16 cellular contexts compared by ENCODE assay signal in the genomic region with DNA sequence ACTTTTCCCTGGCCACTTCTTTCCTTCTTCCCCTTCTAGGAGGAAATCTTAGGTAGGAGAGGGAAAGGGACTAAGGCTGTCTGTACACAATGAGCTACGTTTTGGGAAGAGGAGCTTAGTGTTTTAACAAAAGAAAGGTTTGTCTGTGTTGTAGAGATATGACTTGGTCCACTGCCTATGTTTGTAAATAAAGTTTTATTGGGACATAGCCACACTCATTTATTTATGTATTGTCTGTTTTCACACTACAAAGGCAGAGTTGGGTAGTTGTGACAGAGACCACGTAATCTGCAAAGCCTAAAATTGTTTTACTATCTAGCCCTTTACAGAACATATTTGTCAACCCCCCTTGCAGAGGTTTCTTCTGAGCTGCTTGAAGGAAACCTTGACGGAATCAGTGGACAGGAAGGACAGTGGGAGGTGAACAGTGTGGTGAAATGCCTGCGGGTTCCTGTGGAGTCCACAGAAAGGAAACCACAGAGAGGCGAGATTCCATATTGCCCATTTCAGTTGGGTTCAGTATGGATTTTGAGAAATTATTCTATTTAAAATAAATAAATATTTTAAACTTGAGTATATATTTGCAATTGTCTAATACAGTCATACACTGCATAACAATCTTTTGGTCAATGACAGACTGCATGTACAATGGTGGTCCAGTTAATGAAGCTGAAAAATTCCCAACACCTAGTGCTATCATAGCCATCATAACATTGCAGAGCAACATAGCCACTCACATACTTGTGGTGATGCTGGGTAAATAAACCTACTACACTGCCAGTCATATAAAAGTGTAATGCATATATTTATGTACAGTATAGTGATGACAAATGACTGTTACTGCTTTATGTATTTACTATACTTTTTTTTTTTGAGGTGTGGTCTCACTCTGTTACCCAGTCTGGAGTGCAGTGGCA.
"Had no signal": no experiment of that assay in that cellular context is flagged by ENCODE, and none has a peak within 500 bp of the region (broad histone marks: within the 10 kb centered on the region; RNA-seq: fewer than 3 reads in every experiment).

No MANE protein-coding gene starts in this region.

- ATAC-seq: activated T-helper 17 cell treated with anti-CD3 and anti-CD28 coated beads, Interleukin-2, amount 50 U/mL, for 72 hours; gastrocnemius medialis; heart left ventricle; stimulated activated naive CD8-positive, alpha-beta T cell treated with anti-CD3 and anti-CD28 coated beads, Interleukin-15, amount 100 ng/mL, for 72 hours had no signal

- H3K9ac ChIP-seq: parathyroid adenoma had no signal

- H2AFZ ChIP-seq: parathyroid adenoma had no signal

- H3K9me3 Mint-ChIP-seq: activated T-helper 17 cell treated with anti-CD3 and anti-CD28 coated beads, Interleukin-2, amount 50 U/mL, for 72 hours; stimulated activated naive CD8-positive, alpha-beta T cell treated with anti-CD3 and anti-CD28 coated beads, Interleukin-15, amount 100 ng/mL, for 72 hours; type B pancreatic cell had no signal

- H3K9me3 ChIP-seq: gastrocnemius medialis, heart left ventricle had no signal

- H3K4me3 ChIP-seq: gastrocnemius medialis, heart left ventricle, lung had no signal

- H3K79me2 ChIP-seq: parathyroid adenoma had no signal

- H3K4me3 Mint-ChIP-seq: activated T-helper 17 cell treated with anti-CD3 and anti-CD28 coated beads, Interleukin-2, amount 50 U/mL, for 72 hours; endodermal cell; stimulated activated naive CD8-positive, alpha-beta T cell treated with anti-CD3 and anti-CD28 coated beads, Interleukin-15, amount 100 ng/mL, for 72 hours; type B pancreatic cell had no signal

- H3K36me3 ChIP-seq: gastrocnemius medialis, heart left ventricle had no signal

- H3K27me3 Mint-ChIP-seq: activated T-helper 17 cell treated with anti-CD3 and anti-CD28 coated beads, Interleukin-2, amount 50 U/mL, for 72 hours; stimulated activated naive CD8-positive, alpha-beta T cell treated with anti-CD3 and anti-CD28 coated beads, Interleukin-15, amount 100 ng/mL, for 72 hours; type B pancreatic cell had no signal

- H3K4me1 Mint-ChIP-seq: activated T-helper 17 cell treated with anti-CD3 and anti-CD28 coated beads, Interleukin-2, amount 50 U/mL, for 72 hours; endodermal cell had no signal

- DNase-seq: activated CD4-positive, alpha-beta T cell treated with anti-CD3 and anti-CD28 coated beads for 1 hour; activated CD4-positive, alpha-beta T cell treated with anti-CD3 and anti-CD28 coated beads, Interleukin-2, amount 50 U/mL, for 4 hours; activated naive CD4-positive, alpha-beta T cell treated with Interleukin-2 at 50 U/mL for 16 hours; aorta; endodermal cell; gastrocnemius medialis; heart left ventricle; midbrain; stimulated activated CD4-positive, alpha-beta T cell treated with anti-CD3 and anti-CD28 coated beads, Interleukin-1b, Interleukin-23, amount 100 ng/mL, for 48 hours; stimulated activated naive CD8-positive, alpha-beta T cell treated with anti-CD3 and anti-CD28 coated beads, Interleukin-15, amount 100 ng/mL, for 72 hours had no signal

- H3K27ac Mint-ChIP-seq: activated T-helper 17 cell treated with anti-CD3 and anti-CD28 coated beads, Interleukin-2, amount 50 U/mL, for 72 hours; endodermal cell; stimulated activated naive CD8-positive, alpha-beta T cell treated with anti-CD3 and anti-CD28 coated beads, Interleukin-15, amount 100 ng/mL, for 72 hours; type B pancreatic cell had no signal

- H3K27me3 ChIP-seq: gastrocnemius medialis, heart left ventricle had no signal

- H3K4me1 ChIP-seq: gastrocnemius medialis, heart left ventricle, parathyroid adenoma had no signal

- H3K27ac ChIP-seq: gastrocnemius medialis, heart left ventricle, parathyroid adenoma had no signal

- FAIRE-seq: bronchial epithelial cell, islet of Langerhans had no signal
